ENCODE assay signal across 8 cellular contexts in genomic region chr14:80850197-80850814, GRCh38.
DNase-seq lines count a peak whose midpoint lies in the region; FAIRE-seq and TF ChIP-seq lines count a peak whose summit lies in the region.

No MANE protein-coding gene starts in this region.

- peaks cover 0 to 3% (median 0%) of the 10 kb centered on the region in 3 donors for H3K36me3 Mint-ChIP-seq in CD8-positive, alpha-beta memory T cell

- H3K27me3 ChIP-seq in adipocyte (replicated peaks; ENCODE audit: control insufficient read depth, insufficient read depth, low read length) (no peaks in the 10 kb centered on the region), vagina (no peaks in the 10 kb centered on the region)
- H3K27me3 ChIP-seq in CD8-positive, alpha-beta memory T cell (ENCODE audit: insufficient read depth, low read length, poor library complexity, severe bottlenecking): no peaks in the 10 kb centered on the region

- peak; percentile 53 for DNase-seq in AG10803 (ENCODE audit: low read depth)
- DNase-seq in GM18507 (ENCODE audit: extremely low spot score, insufficient read length, low read depth): no peak
- peak; percentile 85 for DNase-seq in adipocyte (ENCODE audit: low read depth)
- DNase-seq in vagina (ENCODE audit: extremely low spot score in 2 of 2): no peak
- DNase-seq in CD8-positive, alpha-beta memory T cell: no peak
- DNase-seq in KG1 (lab: John Stamatoyannopoulos, UW): no peak

- H3K4me1 ChIP-seq in adipocyte (ENCODE audit: control insufficient read depth, insufficient read depth, low read length) (no peaks in the 10 kb centered on the region), vagina (no peaks in the 10 kb centered on the region)
- no peaks in the 10 kb centered on the region for H3K4me1 ChIP-seq in CD8-positive, alpha-beta memory T cell (ENCODE audit: insufficient read depth, low read length)

- FAIRE-seq in GM18507 (lab: Jason Lieb, UNC) (peak; percentile 47), islet of Langerhans (lab: Jason Lieb, UNC) (peak; percentile 98)

- CTCF ChIA-PET in CD8-positive, alpha-beta memory T cell (lab: Charles Lee): no interaction called here

- POLR2A ChIA-PET in CD8-positive, alpha-beta memory T cell (lab: Charles Lee): no interaction called here

- H3K27ac ChIP-seq in vagina: no peak overlapping the region
- no peak overlapping the region for H3K27ac ChIP-seq in CD8-positive, alpha-beta memory T cell (ENCODE audit: low read depth, low read length)

- no peak overlapping the region for H3K4me3 Mint-ChIP-seq in CD8-positive, alpha-beta memory T cell

- intact Hi-C loops in vagina (cut with DNase I): no loop called here

- no peak for TF ChIP-seq POLR2A in vagina (IDR thresholded peaks at IDR 0.05)

- H3K9me3 ChIP-seq in adipocyte (ENCODE audit: control insufficient read depth, low read length) (no peaks in the 10 kb centered on the region), vagina (no peaks in the 10 kb centered on the region)
- H3K9me3 ChIP-seq in CD8-positive, alpha-beta memory T cell (ENCODE audit: low read length): no peaks in the 10 kb centered on the region

- H3K9ac ChIP-seq in adipocyte (ENCODE audit: low read length): no peak overlapping the region

- H3K27ac Mint-ChIP-seq in CD8-positive, alpha-beta memory T cell: no peak overlapping the region

- no peaks in the 10 kb centered on the region for H3K27me3 Mint-ChIP-seq in CD8-positive, alpha-beta memory T cell

- no peaks in the 10 kb centered on the region for H3K4me1 Mint-ChIP-seq in CD8-positive, alpha-beta memory T cell

- H3K4me3 ChIP-seq in AG10803 (ENCODE audit: low read length) (no peak overlapping the region), adipocyte (ENCODE audit: low read length) (no peak overlapping the region), vagina (no peak overlapping the region)
- H3K4me3 ChIP-seq in CD8-positive, alpha-beta memory T cell (ENCODE audit: low read length): no peak overlapping the region

- H3K36me3 ChIP-seq in adipocyte (ENCODE audit: control insufficient read depth, insufficient read depth, low read length, severe bottlenecking): no peaks in the 10 kb centered on the region
- no peaks in the 10 kb centered on the region for H3K36me3 ChIP-seq in vagina
- no peaks in the 10 kb centered on the region for H3K36me3 ChIP-seq in CD8-positive, alpha-beta memory T cell (ENCODE audit: insufficient read depth, low read length)

- no peaks in the 10 kb centered on the region for H3K9me3 Mint-ChIP-seq in CD8-positive, alpha-beta memory T cell

- TF ChIP-seq CTCF in AG10803 (conservative IDR thresholded peaks at IDR 0.05; ENCODE audit: low read length) (peak; percentile 67), LNCAP (IDR thresholded peaks at IDR 0.05) (peak; percentile 65), vagina (IDR thresholded peaks at IDR 0.05) (peak; percentile 21 to 71 (median 42))

Comparison
In these comparisons a context has a peak if more than half of its experiments do, and no peak if none do; other contexts are left out.
1. DNase-seq: peak in AG10803 (single experiment) and adipocyte (single experiment); none in GM18507 (single experiment), vagina (0 of 2), CD8-positive, alpha-beta memory T cell (0 of 5) and KG1 (single experiment).
2. Peak in every context shown above with its lines, with median percentiles within 50 percentile points of each other: CTCF ChIP-seq.